Comparison of ENCODE assay signal across 1 cellular context in the genomic region with DNA sequence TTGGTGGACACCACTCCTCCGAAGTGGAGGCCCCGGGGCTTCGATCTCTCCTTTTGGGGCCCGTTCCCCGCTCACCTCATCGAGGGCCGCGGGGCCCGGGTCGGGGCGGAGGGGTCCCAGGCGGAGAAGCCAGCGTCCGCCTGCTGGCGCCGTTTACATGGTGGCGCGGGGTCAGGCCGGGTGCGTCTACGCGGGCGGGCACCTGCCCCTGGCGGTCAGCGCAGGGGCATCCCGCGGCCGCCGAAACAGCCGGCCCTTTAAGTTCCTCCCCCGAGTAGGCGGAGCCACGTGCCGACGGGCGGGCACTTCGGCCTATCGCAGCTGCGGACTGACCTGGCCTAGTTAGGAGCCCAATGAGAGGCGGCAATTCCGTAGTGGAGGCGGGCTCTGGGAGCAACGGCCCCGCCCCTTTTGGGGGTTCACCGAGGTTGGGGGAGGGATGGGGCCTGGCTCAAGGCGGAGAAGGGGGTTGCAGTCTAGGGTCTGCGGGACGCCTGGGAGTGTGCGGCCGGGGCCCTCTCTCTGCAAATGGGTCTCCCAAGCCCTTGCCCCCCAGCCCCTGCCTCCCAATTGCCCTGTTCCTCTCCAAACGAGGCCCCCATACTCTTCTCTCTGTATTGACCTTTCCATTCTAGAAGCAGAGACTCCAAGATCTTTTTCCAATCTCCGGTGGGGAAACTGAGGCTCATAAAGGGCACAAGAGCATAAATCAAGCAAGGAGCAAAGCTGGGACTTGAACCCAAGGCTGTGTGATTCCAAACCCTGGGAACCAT.
TF ChIP-seq lines count a peak whose summit lies in the region.

A gene with protein sequence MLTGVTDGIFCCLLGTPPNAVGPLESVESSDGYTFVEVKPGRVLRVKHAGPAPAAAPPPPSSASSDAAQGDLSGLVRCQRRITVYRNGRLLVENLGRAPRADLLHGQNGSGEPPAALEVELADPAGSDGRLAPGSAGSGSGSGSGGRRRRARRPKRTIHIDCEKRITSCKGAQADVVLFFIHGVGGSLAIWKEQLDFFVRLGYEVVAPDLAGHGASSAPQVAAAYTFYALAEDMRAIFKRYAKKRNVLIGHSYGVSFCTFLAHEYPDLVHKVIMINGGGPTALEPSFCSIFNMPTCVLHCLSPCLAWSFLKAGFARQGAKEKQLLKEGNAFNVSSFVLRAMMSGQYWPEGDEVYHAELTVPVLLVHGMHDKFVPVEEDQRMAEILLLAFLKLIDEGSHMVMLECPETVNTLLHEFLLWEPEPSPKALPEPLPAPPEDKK (minus strand): TSS at position 259 of the 773 bp plus-strand sequence. CDS start 1,809 bp downstream, outside the sequence.

TF ChIP-seq in K562, 482 proteins besides CTCF, POLR2A, EP300 and RAD21 (continued from another document and continues in another):
- TF ChIP-seq, protein P1, sequence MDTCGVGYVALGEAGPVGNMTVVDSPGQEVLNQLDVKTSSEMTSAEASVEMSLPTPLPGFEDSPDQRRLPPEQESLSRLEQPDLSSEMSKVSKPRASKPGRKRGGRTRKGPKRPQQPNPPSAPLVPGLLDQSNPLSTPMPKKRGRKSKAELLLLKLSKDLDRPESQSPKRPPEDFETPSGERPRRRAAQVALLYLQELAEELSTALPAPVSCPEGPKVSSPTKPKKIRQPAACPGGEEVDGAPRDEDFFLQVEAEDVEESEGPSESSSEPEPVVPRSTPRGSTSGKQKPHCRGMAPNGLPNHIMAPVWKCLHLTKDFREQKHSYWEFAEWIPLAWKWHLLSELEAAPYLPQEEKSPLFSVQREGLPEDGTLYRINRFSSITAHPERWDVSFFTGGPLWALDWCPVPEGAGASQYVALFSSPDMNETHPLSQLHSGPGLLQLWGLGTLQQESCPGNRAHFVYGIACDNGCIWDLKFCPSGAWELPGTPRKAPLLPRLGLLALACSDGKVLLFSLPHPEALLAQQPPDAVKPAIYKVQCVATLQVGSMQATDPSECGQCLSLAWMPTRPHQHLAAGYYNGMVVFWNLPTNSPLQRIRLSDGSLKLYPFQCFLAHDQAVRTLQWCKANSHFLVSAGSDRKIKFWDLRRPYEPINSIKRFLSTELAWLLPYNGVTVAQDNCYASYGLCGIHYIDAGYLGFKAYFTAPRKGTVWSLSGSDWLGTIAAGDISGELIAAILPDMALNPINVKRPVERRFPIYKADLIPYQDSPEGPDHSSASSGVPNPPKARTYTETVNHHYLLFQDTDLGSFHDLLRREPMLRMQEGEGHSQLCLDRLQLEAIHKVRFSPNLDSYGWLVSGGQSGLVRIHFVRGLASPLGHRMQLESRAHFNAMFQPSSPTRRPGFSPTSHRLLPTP (IDR thresholded peaks at IDR 0.05; ENCODE audit: borderline replicate concordance, extremely low read depth, insufficient read length) = no peak
- TF ChIP-seq ZNF57 (CRISPR knock-in tag; IDR thresholded peaks at IDR 0.05) (no peak), PHF21A (IDR thresholded peaks at IDR 0.05; ENCODE audit: borderline replicate concordance, low read depth) (no peak), ZC3H11A (IDR thresholded peaks at IDR 0.05; ENCODE audit: low read depth, low read length) (no peak), SNIP1 (IDR thresholded peaks at IDR 0.05; ENCODE audit: low read depth) (no peak), ZNF431 (CRISPR knock-in tag; IDR thresholded peaks at IDR 0.05) (no peak), RBM22 (IDR thresholded peaks at IDR 0.05; ENCODE audit: low read depth, low read length, poor library complexity, severe bottlenecking) (peak; percentile 60), CHD1 (IDR thresholded peaks at IDR 0.05; ENCODE audit: low read length) (no peak), ZBTB8A (IDR thresholded peaks at IDR 0.05; ENCODE audit: partially characterized antibody) (no peak), KDM5B (IDR thresholded peaks at IDR 0.05; ENCODE audit: insufficient replicate concordance, low read depth, low read length) (peak; percentile 70), EGR1 (conservative IDR thresholded peaks at IDR 0.05) (peak; percentile 82), ZNF175 (CRISPR knock-in tag; IDR thresholded peaks at IDR 0.05; ENCODE audit: low read depth) (no peak), ZFP30 (CRISPR knock-in tag; IDR thresholded peaks at IDR 0.05; ENCODE audit: borderline replicate concordance) (no peak), MTA2 (IDR thresholded peaks at IDR 0.05; ENCODE audit: low read depth) (no peak), TRIM28 (IDR thresholded peaks at IDR 0.05) (no peak), RCOR1 (IDR thresholded peaks at IDR 0.05; ENCODE audit: borderline replicate concordance in 1 of 2, low read depth in 2 of 2, low read length in 2 of 2) (no peak), TBL1XR1 (IDR thresholded peaks at IDR 0.05; ENCODE audit: low read length in 2 of 2) (0 out of 4 replicates have a peak, but pooled peaks of 1 of the 2 experiments have one; percentile 34), ATF1 (CRISPR knock-in tag; IDR thresholded peaks at IDR 0.05) (peak; percentile 26; the same call in 1 of the 2 replicates), ATF1 (tag; IDR thresholded peaks at IDR 0.05) (peak; percentile 82), EWSR1 (IDR thresholded peaks at IDR 0.05; ENCODE audit: borderline replicate concordance, low read depth, partially characterized antibody) (no peak), SPI1 (IDR thresholded peaks at IDR 0.05; ENCODE audit: borderline replicate concordance, low read depth, low read length) (peak; percentile 67; the same call in 1 of the 2 replicates), XRCC4 (IDR thresholded peaks at IDR 0.05; ENCODE audit: extremely low read depth, insufficient read depth, insufficient read length) (no peak), ZNF134 (CRISPR knock-in tag; conservative IDR thresholded peaks at IDR 0.05) (no peak), RBM34 (IDR thresholded peaks at IDR 0.05; ENCODE audit: borderline replicate concordance, insufficient read depth, low read length) (no peak), GTF2F1 (IDR thresholded peaks at IDR 0.05; ENCODE audit: low read depth, low read length) (no peak), ZNF239 (CRISPR knock-in tag; IDR thresholded peaks at IDR 0.05) (no peak)
- TF ChIP-seq, protein P2, sequence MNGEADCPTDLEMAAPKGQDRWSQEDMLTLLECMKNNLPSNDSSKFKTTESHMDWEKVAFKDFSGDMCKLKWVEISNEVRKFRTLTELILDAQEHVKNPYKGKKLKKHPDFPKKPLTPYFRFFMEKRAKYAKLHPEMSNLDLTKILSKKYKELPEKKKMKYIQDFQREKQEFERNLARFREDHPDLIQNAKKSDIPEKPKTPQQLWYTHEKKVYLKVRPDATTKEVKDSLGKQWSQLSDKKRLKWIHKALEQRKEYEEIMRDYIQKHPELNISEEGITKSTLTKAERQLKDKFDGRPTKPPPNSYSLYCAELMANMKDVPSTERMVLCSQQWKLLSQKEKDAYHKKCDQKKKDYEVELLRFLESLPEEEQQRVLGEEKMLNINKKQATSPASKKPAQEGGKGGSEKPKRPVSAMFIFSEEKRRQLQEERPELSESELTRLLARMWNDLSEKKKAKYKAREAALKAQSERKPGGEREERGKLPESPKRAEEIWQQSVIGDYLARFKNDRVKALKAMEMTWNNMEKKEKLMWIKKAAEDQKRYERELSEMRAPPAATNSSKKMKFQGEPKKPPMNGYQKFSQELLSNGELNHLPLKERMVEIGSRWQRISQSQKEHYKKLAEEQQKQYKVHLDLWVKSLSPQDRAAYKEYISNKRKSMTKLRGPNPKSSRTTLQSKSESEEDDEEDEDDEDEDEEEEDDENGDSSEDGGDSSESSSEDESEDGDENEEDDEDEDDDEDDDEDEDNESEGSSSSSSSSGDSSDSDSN (IDR thresholded peaks at IDR 0.05; ENCODE audit: borderline replicate concordance in 1 of 2, low read depth in 2 of 2, low read length in 2 of 2) = no peak
- TF ChIP-seq, protein P3, sequence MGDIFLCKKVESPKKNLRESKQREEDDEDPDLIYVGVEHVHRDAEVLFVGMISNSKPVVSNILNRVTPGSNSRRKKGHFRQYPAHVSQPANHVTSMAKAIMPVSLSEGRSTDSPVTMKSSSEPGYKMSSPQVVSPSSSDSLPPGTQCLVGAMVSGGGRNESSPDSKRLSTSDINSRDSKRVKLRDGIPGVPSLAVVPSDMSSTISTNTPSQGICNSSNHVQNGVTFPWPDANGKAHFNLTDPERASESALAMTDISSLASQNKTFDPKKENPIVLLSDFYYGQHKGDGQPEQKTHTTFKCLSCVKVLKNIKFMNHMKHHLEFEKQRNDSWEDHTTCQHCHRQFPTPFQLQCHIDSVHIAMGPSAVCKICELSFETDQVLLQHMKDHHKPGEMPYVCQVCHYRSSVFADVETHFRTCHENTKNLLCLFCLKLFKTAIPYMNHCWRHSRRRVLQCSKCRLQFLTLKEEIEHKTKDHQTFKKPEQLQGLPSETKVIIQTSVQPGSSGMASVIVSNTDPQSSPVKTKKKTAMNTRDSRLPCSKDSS (IDR thresholded peaks at IDR 0.05; ENCODE audit: low read depth, partially characterized antibody) = no peak
- TF ChIP-seq, protein P4, sequence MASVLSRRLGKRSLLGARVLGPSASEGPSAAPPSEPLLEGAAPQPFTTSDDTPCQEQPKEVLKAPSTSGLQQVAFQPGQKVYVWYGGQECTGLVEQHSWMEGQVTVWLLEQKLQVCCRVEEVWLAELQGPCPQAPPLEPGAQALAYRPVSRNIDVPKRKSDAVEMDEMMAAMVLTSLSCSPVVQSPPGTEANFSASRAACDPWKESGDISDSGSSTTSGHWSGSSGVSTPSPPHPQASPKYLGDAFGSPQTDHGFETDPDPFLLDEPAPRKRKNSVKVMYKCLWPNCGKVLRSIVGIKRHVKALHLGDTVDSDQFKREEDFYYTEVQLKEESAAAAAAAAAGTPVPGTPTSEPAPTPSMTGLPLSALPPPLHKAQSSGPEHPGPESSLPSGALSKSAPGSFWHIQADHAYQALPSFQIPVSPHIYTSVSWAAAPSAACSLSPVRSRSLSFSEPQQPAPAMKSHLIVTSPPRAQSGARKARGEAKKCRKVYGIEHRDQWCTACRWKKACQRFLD (CRISPR knock-in tag; IDR thresholded peaks at IDR 0.05) = peak; percentile 42; the same call in 1 of the 2 replicates
- TF ChIP-seq, protein P5, sequence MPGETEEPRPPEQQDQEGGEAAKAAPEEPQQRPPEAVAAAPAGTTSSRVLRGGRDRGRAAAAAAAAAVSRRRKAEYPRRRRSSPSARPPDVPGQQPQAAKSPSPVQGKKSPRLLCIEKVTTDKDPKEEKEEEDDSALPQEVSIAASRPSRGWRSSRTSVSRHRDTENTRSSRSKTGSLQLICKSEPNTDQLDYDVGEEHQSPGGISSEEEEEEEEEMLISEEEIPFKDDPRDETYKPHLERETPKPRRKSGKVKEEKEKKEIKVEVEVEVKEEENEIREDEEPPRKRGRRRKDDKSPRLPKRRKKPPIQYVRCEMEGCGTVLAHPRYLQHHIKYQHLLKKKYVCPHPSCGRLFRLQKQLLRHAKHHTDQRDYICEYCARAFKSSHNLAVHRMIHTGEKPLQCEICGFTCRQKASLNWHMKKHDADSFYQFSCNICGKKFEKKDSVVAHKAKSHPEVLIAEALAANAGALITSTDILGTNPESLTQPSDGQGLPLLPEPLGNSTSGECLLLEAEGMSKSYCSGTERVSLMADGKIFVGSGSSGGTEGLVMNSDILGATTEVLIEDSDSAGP (CRISPR knock-in tag; IDR thresholded peaks at IDR 0.05) = peak; percentile 94
- TF ChIP-seq, protein P6, sequence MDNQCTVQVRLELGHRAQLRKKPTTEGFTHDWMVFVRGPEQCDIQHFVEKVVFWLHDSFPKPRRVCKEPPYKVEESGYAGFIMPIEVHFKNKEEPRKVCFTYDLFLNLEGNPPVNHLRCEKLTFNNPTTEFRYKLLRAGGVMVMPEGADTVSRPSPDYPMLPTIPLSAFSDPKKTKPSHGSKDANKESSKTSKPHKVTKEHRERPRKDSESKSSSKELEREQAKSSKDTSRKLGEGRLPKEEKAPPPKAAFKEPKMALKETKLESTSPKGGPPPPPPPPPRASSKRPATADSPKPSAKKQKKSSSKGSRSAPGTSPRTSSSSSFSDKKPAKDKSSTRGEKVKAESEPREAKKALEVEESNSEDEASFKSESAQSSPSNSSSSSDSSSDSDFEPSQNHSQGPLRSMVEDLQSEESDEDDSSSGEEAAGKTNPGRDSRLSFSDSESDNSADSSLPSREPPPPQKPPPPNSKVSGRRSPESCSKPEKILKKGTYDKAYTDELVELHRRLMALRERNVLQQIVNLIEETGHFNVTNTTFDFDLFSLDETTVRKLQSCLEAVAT (IDR thresholded peaks at IDR 0.05) = 0 out of 4 replicates have a peak, but pooled peaks of 1 of the 2 experiments have one; percentile 36
- TF ChIP-seq, protein P7, sequence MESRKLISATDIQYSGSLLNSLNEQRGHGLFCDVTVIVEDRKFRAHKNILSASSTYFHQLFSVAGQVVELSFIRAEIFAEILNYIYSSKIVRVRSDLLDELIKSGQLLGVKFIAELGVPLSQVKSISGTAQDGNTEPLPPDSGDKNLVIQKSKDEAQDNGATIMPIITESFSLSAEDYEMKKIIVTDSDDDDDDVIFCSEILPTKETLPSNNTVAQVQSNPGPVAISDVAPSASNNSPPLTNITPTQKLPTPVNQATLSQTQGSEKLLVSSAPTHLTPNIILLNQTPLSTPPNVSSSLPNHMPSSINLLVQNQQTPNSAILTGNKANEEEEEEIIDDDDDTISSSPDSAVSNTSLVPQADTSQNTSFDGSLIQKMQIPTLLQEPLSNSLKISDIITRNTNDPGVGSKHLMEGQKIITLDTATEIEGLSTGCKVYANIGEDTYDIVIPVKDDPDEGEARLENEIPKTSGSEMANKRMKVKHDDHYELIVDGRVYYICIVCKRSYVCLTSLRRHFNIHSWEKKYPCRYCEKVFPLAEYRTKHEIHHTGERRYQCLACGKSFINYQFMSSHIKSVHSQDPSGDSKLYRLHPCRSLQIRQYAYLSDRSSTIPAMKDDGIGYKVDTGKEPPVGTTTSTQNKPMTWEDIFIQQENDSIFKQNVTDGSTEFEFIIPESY (CRISPR knock-in tag; IDR thresholded peaks at IDR 0.05) = no peak
- TF ChIP-seq, protein P8, sequence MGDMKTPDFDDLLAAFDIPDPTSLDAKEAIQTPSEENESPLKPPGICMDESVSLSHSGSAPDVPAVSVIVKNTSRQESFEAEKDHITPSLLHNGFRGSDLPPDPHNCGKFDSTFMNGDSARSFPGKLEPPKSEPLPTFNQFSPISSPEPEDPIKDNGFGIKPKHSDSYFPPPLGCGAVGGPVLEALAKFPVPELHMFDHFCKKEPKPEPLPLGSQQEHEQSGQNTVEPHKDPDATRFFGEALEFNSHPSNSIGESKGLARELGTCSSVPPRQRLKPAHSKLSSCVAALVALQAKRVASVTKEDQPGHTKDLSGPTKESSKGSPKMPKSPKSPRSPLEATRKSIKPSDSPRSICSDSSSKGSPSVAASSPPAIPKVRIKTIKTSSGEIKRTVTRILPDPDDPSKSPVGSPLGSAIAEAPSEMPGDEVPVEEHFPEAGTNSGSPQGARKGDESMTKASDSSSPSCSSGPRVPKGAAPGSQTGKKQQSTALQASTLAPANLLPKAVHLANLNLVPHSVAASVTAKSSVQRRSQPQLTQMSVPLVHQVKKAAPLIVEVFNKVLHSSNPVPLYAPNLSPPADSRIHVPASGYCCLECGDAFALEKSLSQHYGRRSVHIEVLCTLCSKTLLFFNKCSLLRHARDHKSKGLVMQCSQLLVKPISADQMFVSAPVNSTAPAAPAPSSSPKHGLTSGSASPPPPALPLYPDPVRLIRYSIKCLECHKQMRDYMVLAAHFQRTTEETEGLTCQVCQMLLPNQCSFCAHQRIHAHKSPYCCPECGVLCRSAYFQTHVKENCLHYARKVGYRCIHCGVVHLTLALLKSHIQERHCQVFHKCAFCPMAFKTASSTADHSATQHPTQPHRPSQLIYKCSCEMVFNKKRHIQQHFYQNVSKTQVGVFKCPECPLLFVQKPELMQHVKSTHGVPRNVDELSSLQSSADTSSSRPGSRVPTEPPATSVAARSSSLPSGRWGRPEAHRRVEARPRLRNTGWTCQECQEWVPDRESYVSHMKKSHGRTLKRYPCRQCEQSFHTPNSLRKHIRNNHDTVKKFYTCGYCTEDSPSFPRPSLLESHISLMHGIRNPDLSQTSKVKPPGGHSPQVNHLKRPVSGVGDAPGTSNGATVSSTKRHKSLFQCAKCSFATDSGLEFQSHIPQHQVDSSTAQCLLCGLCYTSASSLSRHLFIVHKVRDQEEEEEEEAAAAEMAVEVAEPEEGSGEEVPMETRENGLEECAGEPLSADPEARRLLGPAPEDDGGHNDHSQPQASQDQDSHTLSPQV (IDR thresholded peaks at IDR 0.05) = 0 out of 2 replicates have a peak, but pooled peaks have one; percentile 25
